ENCODE assay signal across 15 cellular contexts in the genomic region with DNA sequence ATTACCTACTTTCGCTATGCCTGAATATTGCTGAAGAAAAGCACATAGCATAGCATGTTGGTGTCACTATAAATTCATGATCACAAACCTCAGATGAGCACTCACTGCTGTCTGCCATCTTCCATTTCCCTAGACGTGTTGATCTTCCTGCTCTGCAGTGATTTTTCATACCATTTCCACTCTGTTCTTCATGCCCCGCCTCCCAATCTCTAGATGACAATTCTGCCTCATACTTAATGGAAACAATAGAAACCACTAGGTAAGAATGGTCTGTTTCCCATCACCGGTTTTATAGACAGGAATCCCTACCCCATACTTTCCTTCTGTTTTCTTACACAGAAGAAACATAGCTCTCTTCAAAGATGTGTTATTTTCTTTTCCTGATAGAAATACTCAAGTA.
DNase-seq lines count a peak whose midpoint lies in the region; ATAC-seq and FAIRE-seq lines count a peak whose summit lies in the region.
"Had no signal": no experiment of that assay in that cellular context is flagged by ENCODE, and none has a peak within 500 bp of the region (broad histone marks: within the 10 kb centered on the region; RNA-seq: fewer than 3 reads in every experiment).

No MANE protein-coding gene starts in this region.

- peak; percentile 8 for DNase-seq in activated CD4-positive, alpha-beta T cell treated with anti-CD3 and anti-CD28 coated beads for 36 hours
- no peak for DNase-seq in activated CD4-positive, alpha-beta T cell treated with anti-CD3 and anti-CD28 coated beads, Interleukin-2, amount 50 U/mL, for 48 hours
- no peak for DNase-seq in GM19239 (ENCODE audit: insufficient read length, low spot score)
- peak; percentile 53 for DNase-seq in NCI-H2227 (lab: John Stamatoyannopoulos, UW; ENCODE audit: unreplicated experiment)
- peak; percentile 27 for DNase-seq in renal cortical epithelial cell (ENCODE audit: low read depth)
- DNase-seq in NCI-H510A treated with DMSO at 0.1 percent for 48 hours (lab: John Stamatoyannopoulos, UW): no peak
- DNase-seq in SW 1271 (lab: John Stamatoyannopoulos, UW): no peak
- DNase-seq: ACHN; CD4-positive, CD25-positive, alpha-beta regulatory T cell; DMS 273 treated with DMSO at 0.1 percent for 48 hours; EL; GOT3; H9 had no signal

- H3K36me3 Mint-ChIP-seq in activated CD4-positive, alpha-beta T cell treated with anti-CD3 and anti-CD28 coated beads for 36 hours (ENCODE audit: low read depth): peaks cover 28% of the 10 kb centered on the region

- ATAC-seq in activated CD4-positive, alpha-beta T cell treated with anti-CD3 and anti-CD28 coated beads for 36 hours: peak; percentile 33
- ATAC-seq in HG02623 (IDR thresholded peaks at IDR 0.05; ENCODE audit: unreplicated experiment): no peak

- POLR2A ChIA-PET in activated CD4-positive, alpha-beta T cell treated with anti-CD3 and anti-CD28 coated beads for 36 hours (lab: Charles Lee): no interaction called here

- H3K27ac Mint-ChIP-seq in activated CD4-positive, alpha-beta T cell treated with anti-CD3 and anti-CD28 coated beads for 36 hours: no peak overlapping the region
- H3K27ac Mint-ChIP-seq: CD4-positive, CD25-positive, alpha-beta regulatory T cell; H9 had no signal

- no peak overlapping the region for H3K4me3 Mint-ChIP-seq in activated CD4-positive, alpha-beta T cell treated with anti-CD3 and anti-CD28 coated beads for 36 hours
- H3K4me3 Mint-ChIP-seq: CD4-positive, CD25-positive, alpha-beta regulatory T cell; H9 had no signal

- peak; percentile 75 for FAIRE-seq in GM19239 (lab: Jason Lieb, UNC)
- FAIRE-seq: GM12892 had no signal

- no peaks in the 10 kb centered on the region for H3K9me3 Mint-ChIP-seq in activated CD4-positive, alpha-beta T cell treated with anti-CD3 and anti-CD28 coated beads for 36 hours (ENCODE audit: low read depth)
- H3K9me3 Mint-ChIP-seq: H9 had no signal

- H3K27me3 Mint-ChIP-seq in activated CD4-positive, alpha-beta T cell treated with anti-CD3 and anti-CD28 coated beads for 36 hours: no peaks in the 10 kb centered on the region
- H3K27me3 Mint-ChIP-seq: CD4-positive, CD25-positive, alpha-beta regulatory T cell had no signal

- intact Hi-C loops in activated CD4-positive, alpha-beta T cell treated with anti-CD3 and anti-CD28 coated beads for 36 hours (cut with DNase I, micrococcal nuclease): no loop called here

- peaks cover 6% of the 10 kb centered on the region for H3K4me1 Mint-ChIP-seq in activated CD4-positive, alpha-beta T cell treated with anti-CD3 and anti-CD28 coated beads for 36 hours
- H3K4me1 Mint-ChIP-seq: H9 had no signal

- CTCF ChIA-PET in activated CD4-positive, alpha-beta T cell treated with anti-CD3 and anti-CD28 coated beads for 36 hours (lab: Charles Lee): interaction anchor here (4.2 kb wide), 1 partner anchor 9 kb away, joined by 26 read pairs; no protein-coding TSS in a partner anchor

Comparison
In these comparisons a context has a peak if more than half of its experiments do, and no peak if none do; other contexts are left out.
1. DNase-seq: peak in activated CD4-positive, alpha-beta T cell treated with anti-CD3 and anti-CD28 coated beads for 36 hours (single experiment), NCI-H2227 (single experiment) and renal cortical epithelial cell (single experiment); none in activated CD4-positive, alpha-beta T cell treated with anti-CD3 and anti-CD28 coated beads, Interleukin-2, amount 50 U/mL, for 48 hours (0 of 2), GM19239 (single experiment), NCI-H510A treated with DMSO at 0.1 percent for 48 hours (single experiment) and SW 1271 (0 of 2).